Comparison of ENCODE assay signal across 1 cellular context in the genomic region with DNA sequence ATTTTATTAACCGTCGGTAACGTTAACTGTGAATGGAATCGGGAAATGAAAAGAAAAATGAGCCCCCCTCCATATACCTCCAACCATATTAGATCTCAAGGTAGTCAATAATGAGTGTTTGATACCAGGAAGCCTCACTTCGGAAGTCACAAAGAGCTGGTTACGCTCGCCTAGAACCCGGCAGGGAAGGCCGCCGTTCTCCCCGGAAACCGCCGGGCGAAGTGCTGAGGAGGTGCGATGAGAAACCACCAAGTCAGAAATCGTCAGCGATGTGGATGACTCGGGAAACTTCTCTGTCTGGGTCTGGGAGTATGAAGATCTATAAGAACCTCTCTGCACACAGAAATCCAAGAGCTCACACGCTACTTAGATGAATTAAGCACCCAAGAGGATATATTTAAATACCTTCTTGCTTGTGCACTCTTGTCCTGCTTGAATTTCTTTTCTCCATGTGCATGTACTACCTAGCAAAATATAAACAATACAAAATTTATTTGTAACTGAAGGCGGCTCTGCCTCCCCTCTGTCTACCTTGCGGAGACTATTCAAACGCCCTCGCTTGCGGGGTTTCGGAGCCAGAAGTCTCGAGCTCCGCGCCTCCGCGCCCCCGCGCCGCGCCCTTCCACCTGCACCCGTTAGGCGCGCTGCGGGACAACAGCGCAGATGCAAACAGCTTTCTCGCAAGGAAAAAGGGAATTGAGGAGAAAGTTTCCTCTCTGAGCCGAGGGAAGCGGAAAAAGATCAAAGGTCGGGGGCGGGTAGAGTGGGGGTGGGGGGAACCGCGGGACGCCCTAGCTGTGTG.
TF ChIP-seq lines count a peak whose summit lies in the region.

No MANE protein-coding gene starts in this region.

TF ChIP-seq in WTC11, 78 proteins besides CTCF, POLR2A, EP300 and RAD21 (continued from another document):
- TF ChIP-seq, protein P1, sequence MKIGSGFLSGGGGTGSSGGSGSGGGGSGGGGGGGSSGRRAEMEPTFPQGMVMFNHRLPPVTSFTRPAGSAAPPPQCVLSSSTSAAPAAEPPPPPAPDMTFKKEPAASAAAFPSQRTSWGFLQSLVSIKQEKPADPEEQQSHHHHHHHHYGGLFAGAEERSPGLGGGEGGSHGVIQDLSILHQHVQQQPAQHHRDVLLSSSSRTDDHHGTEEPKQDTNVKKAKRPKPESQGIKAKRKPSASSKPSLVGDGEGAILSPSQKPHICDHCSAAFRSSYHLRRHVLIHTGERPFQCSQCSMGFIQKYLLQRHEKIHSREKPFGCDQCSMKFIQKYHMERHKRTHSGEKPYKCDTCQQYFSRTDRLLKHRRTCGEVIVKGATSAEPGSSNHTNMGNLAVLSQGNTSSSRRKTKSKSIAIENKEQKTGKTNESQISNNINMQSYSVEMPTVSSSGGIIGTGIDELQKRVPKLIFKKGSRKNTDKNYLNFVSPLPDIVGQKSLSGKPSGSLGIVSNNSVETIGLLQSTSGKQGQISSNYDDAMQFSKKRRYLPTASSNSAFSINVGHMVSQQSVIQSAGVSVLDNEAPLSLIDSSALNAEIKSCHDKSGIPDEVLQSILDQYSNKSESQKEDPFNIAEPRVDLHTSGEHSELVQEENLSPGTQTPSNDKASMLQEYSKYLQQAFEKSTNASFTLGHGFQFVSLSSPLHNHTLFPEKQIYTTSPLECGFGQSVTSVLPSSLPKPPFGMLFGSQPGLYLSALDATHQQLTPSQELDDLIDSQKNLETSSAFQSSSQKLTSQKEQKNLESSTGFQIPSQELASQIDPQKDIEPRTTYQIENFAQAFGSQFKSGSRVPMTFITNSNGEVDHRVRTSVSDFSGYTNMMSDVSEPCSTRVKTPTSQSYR (CRISPR knock-in tag; IDR thresholded peaks at IDR 0.05), result no peak
- no peak for TF ChIP-seq ZNF396 (CRISPR knock-in tag; IDR thresholded peaks at IDR 0.05; ENCODE audit: borderline replicate concordance)
